8 cellular contexts compared by ENCODE assay signal in genomic region chr9:34620061-34620994, GRCh38. TPM values are rescaled to one million over a fixed set of nuclear protein-coding genes. Genes with fewer than 3 reads are reported as not detected.
DNase-seq lines count a peak whose midpoint lies in the region; ATAC-seq and TF ChIP-seq lines count a peak whose summit lies in the region.

Gene DCTN3, minus strand, starts transcription at chr9:34620495. Its CDS starts 31 bp downstream, at chr9:34620464.

- DNase-seq in NCI-H1436 treated with DMSO at 0.1 percent for 48 hours (lab: John Stamatoyannopoulos, UW) (peak; percentile 37), T-cell (peak; percentile 71 to 96 (median 91)), left cardiac atrium (peak; percentile 95), progenitor cell of endocrine pancreas (ENCODE audit: low spot score, unreplicated experiment) (peak; percentile 67), ureter (ENCODE audit: low spot score) (peak; percentile 94)

- ATAC-seq in HG02763 (IDR thresholded peaks at IDR 0.05; ENCODE audit: unreplicated experiment) = peak; percentile 99
- peak; percentile 98 to 99 (median 99) for ATAC-seq in T-cell (replicated peaks in 1 of 4)
- peak; percentile 99 to 100 for ATAC-seq in left cardiac atrium

- H3K36me3 Mint-ChIP-seq in T-cell (peaks cover 28% of the 10 kb centered on the region), progenitor cell of endocrine pancreas (ENCODE audit: insufficient read depth) (peaks cover 8% of the 10 kb centered on the region)

- H3K27ac ChIP-seq in adipose tissue (ENCODE audit: low read depth, low read length) = no peak within 1 kb of the TSS

- peak within 1 kb of the TSS; percentile 93 to 97 (median 95) for H3K4me3 Mint-ChIP-seq in T-cell
- H3K4me3 Mint-ChIP-seq in progenitor cell of endocrine pancreas (ENCODE audit: low read depth) = peak within 1 kb of the TSS; percentile 91

- CTCF ChIA-PET in T-cell (lab: Charles Lee) = interaction anchor here (0.5 to 2.5 kb wide), 14 partner anchors 8 to 956 kb away, joined by 3 to 31 read pairs (median 4); partner anchors contain the start of genes CCL27 (in 1 of the 2), GALT (in 1 of the 2), MYORG (in 1 of the 2) and RPP25L (in 1 of the 2)

- TF ChIP-seq CTCF in GM12875 (IDR thresholded peaks at IDR 0.05; ENCODE audit: borderline replicate concordance, insufficient read depth, low read depth, low read length) (no peak), progenitor cell of endocrine pancreas (IDR thresholded peaks at IDR 0.05; ENCODE audit: unreplicated experiment) (no peak)

- H3K27ac Mint-ChIP-seq in T-cell (peak within 1 kb of the TSS; percentile 38 to 86), progenitor cell of endocrine pancreas (peak within 1 kb of the TSS; percentile 91)

- peak within 1 kb of the TSS; percentile 76 for H3K4me3 ChIP-seq in GM12875 (ENCODE audit: low read depth, low read length)

- POLR2A ChIA-PET in T-cell (lab: Charles Lee) = interaction anchor here in 1 of 2 donors (0.6 to 1.7 kb wide), 3 partner anchors 14 to 432 kb away, joined by 6 to 10 read pairs (median 9); partner anchors contain the start of gene SIGMAR1

- H3K4me1 Mint-ChIP-seq in T-cell (peaks cover 31 to 32% (median 32%) of the 10 kb centered on the region in 3 donors), progenitor cell of endocrine pancreas (ENCODE audit: low read depth) (peaks cover 20% of the 10 kb centered on the region)

- no peaks in the 10 kb centered on the region for H3K9me3 Mint-ChIP-seq in T-cell
- no peaks in the 10 kb centered on the region for H3K9me3 Mint-ChIP-seq in progenitor cell of endocrine pancreas (ENCODE audit: low read depth)

- intact Hi-C loops in left cardiac atrium (cut with DNase I) = no loop called here

- H3K27me3 Mint-ChIP-seq in T-cell (peaks cover 20 to 33% of the 10 kb centered on the region in 2 donors), progenitor cell of endocrine pancreas (no peaks in the 10 kb centered on the region)

- WGBS in adipose tissue, 3 donors = 4% methylated on average over 43 of the region's 43 CpGs

RNA-seq across cellular contexts. Expression of gene DCTN3, which starts in this region (rescaled TPM):
- 10 to 100 TPM; 60.8 to 82.9 (median 69.0) TPM for total RNA-seq in T-cell
- 100 to 1,000 TPM in 1 of 3 donors, 10 to 100 TPM in 2; 58.7 to 108 (median 84.4) TPM for polyA plus RNA-seq in adipose tissue
- total RNA-seq in left cardiac atrium = 100 to 1,000 TPM in 1 of 2 donors, 10 to 100 TPM in 1; 93.6 to 109 TPM
- total RNA-seq in progenitor cell of endocrine pancreas = 101 and 102 TPM in 2 replicates
- total RNA-seq in ureter = 86.8 TPM

Comparison
In these comparisons a context has a peak if more than half of its experiments do, and no peak if none do; other contexts are left out.
1. DNase-seq: peak in every context shown above with its lines; median percentile 95 in left cardiac atrium; 94 in ureter; 91 in T-cell; 67 in progenitor cell of endocrine pancreas; 37 in NCI-H1436 treated with DMSO at 0.1 percent for 48 hours.